In the genomic region with DNA sequence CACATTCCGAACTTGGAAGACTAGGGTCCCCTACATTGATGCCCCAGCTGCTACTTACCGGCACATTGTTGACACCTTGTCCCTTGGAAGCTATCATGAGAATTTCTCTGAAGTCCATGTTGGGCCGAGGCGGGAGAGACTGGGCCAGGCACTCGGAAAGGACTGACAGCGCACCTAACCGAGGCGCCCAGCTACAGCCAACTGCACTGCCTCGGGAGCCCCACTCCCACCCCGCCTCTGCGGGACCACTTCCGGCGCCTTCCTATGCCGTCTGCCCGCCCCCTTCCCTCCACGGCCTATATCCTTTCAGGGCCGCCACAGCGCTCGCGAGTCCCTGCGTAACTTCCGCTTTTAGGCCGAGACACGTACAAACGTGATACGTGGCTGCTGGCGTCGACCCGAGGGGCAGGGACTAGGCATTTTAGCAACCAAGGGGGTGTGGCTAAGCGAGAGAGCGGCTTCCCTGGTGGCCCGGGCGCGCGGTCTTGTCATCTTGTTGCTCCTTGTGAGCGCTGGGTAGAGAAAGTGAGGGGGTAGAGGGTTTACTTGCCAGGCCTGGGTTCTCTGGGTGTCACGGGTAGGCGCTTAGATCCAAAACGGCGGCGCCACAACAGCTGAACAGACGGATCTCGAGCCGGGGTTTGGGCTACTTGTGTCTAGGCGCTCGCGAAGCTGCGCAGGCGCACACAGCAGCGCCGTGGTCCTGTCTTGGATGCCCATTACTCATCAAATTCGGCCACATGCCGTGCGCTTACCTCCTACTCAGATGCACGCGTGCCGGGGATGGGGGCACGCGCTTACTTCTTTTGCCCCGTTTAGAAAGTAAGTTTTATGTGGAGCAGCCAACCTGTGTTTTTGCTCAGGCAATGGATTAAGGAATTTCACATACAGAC, we compare ENCODE assay signal across 8 cellular contexts. TPM values are rescaled to one million over a fixed set of nuclear protein-coding genes. Genes with fewer than 3 reads are reported as not detected.
DNase-seq lines count a peak whose midpoint lies in the region; ATAC-seq, FAIRE-seq and TF ChIP-seq lines count a peak whose summit lies in the region.

A gene with protein sequence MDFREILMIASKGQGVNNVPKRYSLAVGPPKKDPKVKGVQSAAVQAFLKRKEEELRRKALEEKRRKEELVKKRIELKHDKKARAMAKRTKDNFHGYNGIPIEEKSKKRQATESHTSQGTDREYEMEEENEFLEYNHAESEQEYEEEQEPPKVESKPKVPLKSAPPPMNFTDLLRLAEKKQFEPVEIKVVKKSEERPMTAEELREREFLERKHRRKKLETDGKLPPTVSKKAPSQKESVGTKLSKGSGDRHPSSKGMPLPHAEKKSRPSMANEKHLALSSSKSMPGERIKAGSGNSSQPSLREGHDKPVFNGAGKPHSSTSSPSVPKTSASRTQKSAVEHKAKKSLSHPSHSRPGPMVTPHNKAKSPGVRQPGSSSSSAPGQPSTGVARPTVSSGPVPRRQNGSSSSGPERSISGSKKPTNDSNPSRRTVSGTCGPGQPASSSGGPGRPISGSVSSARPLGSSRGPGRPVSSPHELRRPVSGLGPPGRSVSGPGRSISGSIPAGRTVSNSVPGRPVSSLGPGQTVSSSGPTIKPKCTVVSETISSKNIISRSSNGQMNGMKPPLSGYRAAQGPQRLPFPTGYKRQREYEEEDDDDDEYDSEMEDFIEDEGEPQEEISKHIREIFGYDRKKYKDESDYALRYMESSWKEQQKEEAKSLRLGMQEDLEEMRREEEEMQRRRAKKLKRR (minus strand): TSS at position 203 of the 893 bp plus-strand sequence. CDS start 85 bp downstream, at position 118.

- peaks cover 12% of the 10 kb centered on the region for H3K4me1 ChIP-seq in HepG2 (ENCODE audit: insufficient read depth, low read length)

- peak within 1 kb of the TSS; percentile 83 for H3K27ac ChIP-seq in C4-2B
- peak within 1 kb of the TSS; percentile 84 for H3K27ac ChIP-seq in HepG2 (ENCODE audit: extremely low read length, insufficient read depth, low read length)

- TF ChIP-seq CTCF in C4-2B (conservative IDR thresholded peaks at IDR 0.05) (no peak), HepG2 (CRISPR knock-in tag; IDR thresholded peaks at IDR 0.05) (0 out of 2 replicates have a peak, but pooled peaks have one; percentile 11)

- in situ Hi-C loops in HepG2 (cut with HindIII; ENCODE audit: extremely low pct_ligation_motif_present, low pct_unique_long_range_greater_than_20kb), result no loop called here

- no peaks in the 10 kb centered on the region for H4K20me1 ChIP-seq in HepG2 (ENCODE audit: insufficient read depth, low read length)

- peak; percentile 97 for DNase-seq in NCI-H774 (lab: John Stamatoyannopoulos, UW)
- DNase-seq in activated CD4-positive, alpha-beta T cell treated with anti-CD3 and anti-CD28 coated beads, Interleukin-2, amount 50 U/mL, for 4 hours, result peak; percentile 96 to 97
- DNase-seq in dermis microvascular lymphatic vessel endothelial cell (ENCODE audit: low read depth in 2 of 2), result peak; percentile 98 to 100
- DNase-seq in HepG2 (ENCODE audit: low spot score), result peak; percentile 99
- peak; percentile 95 for DNase-seq in stimulated activated CD4-positive, alpha-beta T cell treated with anti-CD3 and anti-CD28 coated beads, Interleukin-4, amount 100 ng/mL, for 1 hour

- no peaks in the 10 kb centered on the region for H3K36me3 ChIP-seq in HepG2 (replicated peaks in 1 of 2; ENCODE audit: control insufficient read depth in 1 of 2, insufficient read depth in 2 of 2, low read length in 2 of 2)

- intact Hi-C loops in HepG2 (cut with micrococcal nuclease; ENCODE audit: unreplicated experiment), result loop anchor here (1.0 to 5.0 kb wide), 3 partner anchors 46 to 312 kb away; partner anchors contain the start of genes GTF2H1, HPS5 and UEVLD

- ATAC-seq in GM19395 (IDR thresholded peaks at IDR 0.05; ENCODE audit: unreplicated experiment) (peak; percentile 98), HG03565 (IDR thresholded peaks at IDR 0.05; ENCODE audit: unreplicated experiment) (peak; percentile 93), HepG2 (peak; percentile 99)

- TF ChIP-seq EP300 in HepG2 (IDR thresholded peaks at IDR 0.05; ENCODE audit: low read depth in 2 of 2, low read length in 2 of 2), result peak in 1 of 2 experiments; percentile 40; a peak in 1 of 4 replicates
- no peak for TF ChIP-seq EP300 in HepG2 (CRISPR knock-in tag; IDR thresholded peaks at IDR 0.05; ENCODE audit: borderline replicate concordance)

- no peak within 1 kb of the TSS for H2AFZ ChIP-seq in HepG2 (ENCODE audit: low read length)

- CTCF ChIA-PET in HepG2 (lab: Yijun Ruan, JAX; ENCODE audit: low intra/inter-chr PET ratio, low total read pairs), result no interaction called here

- no peaks in the 10 kb centered on the region for H3K9me3 ChIP-seq in HepG2 (ENCODE audit: low read length)

- POLR2A ChIA-PET in HepG2 (lab: Yijun Ruan, JAX), result interaction anchor here (0.6 to 2.5 kb wide), 17 partner anchors 8 to 390 kb away, joined by 3 to 16 read pairs (median 4); partner anchors contain the start of genes LDHA, MISFA, TMEM86A and TSG101

- peaks cover 40% of the 10 kb centered on the region for H3K79me2 ChIP-seq in HepG2 (ENCODE audit: insufficient read depth, low read length)

- FAIRE-seq in HepG2 (lab: Jason Lieb, UNC), result peak; percentile 82

- H3K4me2 ChIP-seq in HepG2 (ENCODE audit: low read depth, low read length), result peak within 1 kb of the TSS; percentile 86

- no peak; the same call in 1 of the 2 replicates for TF ChIP-seq RAD21 in HepG2 (CRISPR knock-in tag; IDR thresholded peaks at IDR 0.05)

- H3K27me3 ChIP-seq in HepG2 (ENCODE audit: control insufficient read depth in 1 of 2, insufficient read depth in 2 of 2, low read length in 2 of 2), result no peaks in the 10 kb centered on the region; a peak in 1 of 5 replicates

- H3K9ac ChIP-seq in HepG2 (ENCODE audit: insufficient read depth, low read depth, low read length), result peak within 1 kb of the TSS; percentile 85

- TF ChIP-seq POLR2A in HepG2 (IDR thresholded peaks at IDR 0.05; ENCODE audit: insufficient read depth in 1 of 2, low read depth in 2 of 2, low read length in 2 of 2), result peak; percentile 94

- peak within 1 kb of the TSS; percentile 80 to 90 (median 84) for H3K4me3 ChIP-seq in HepG2 (replicated peaks in 1 of 3; ENCODE audit: insufficient read depth in 1 of 3, low read depth in 2 of 3, low read length in 3 of 3)

- 3% methylated on average over 14 of the region's 60 CpGs for WGBS in HepG2 (ENCODE audit: low lambda C conversion rate)

- TSS peak; percentile 98 for BruUV-seq in HepG2 (replicated peaks; lab: Mats Ljungman, UMichigan)

TF ChIP-seq in HepG2, 621 proteins besides CTCF, POLR2A, EP300 and RAD21 (continues in another document):
- TF ChIP-seq SKI (IDR thresholded peaks at IDR 0.05; ENCODE audit: partially characterized antibody) (no peak), ZNF24 (IDR thresholded peaks at IDR 0.05) (no peak), ZNF660 (CRISPR knock-in tag; IDR thresholded peaks at IDR 0.05; ENCODE audit: borderline replicate concordance, low read depth) (no peak), CREM (IDR thresholded peaks at IDR 0.05) (peak; percentile 99), CREM (CRISPR knock-in tag; IDR thresholded peaks at IDR 0.05) (peak; percentile 85), ZNF280B (CRISPR knock-in tag; IDR thresholded peaks at IDR 0.05; ENCODE audit: borderline replicate concordance) (no peak), ZNF124 (CRISPR knock-in tag; IDR thresholded peaks at IDR 0.05) (no peak), ZNF616 (CRISPR knock-in tag; IDR thresholded peaks at IDR 0.05; ENCODE audit: low read depth) (peak; percentile 82; the same call in 1 of the 2 replicates)

RNA-seq across cellular contexts. Expression of the gene that starts here (rescaled TPM):
- total RNA-seq in dermis microvascular lymphatic vessel endothelial cell, result 8.3 and 9.7 TPM in 2 replicates
- 14.8 and 22.2 TPM in 2 replicates for total RNA-seq in HepG2 (2016; rRNA removed; fragmentation: Illumina TruSeq; extraction: Trizol)
- 1.1 and 1.2 TPM in 2 replicates for total RNA-seq in HepG2 (2016; cell fraction: cytosol; rRNA removed; fragmentation: Illumina TruSeq; extraction: Trizol; ENCODE audit: low read depth)
- total RNA-seq in HepG2 (2016; cell fraction: insoluble cytoplasmic fraction; rRNA removed; fragmentation: Illumina TruSeq; extraction: Trizol), result 16.2 and 20.9 TPM in 2 replicates
- 3.3 and 4.4 TPM in 2 replicates for total RNA-seq in HepG2 (2016; cell fraction: membrane; rRNA removed; fragmentation: Illumina TruSeq; extraction: Trizol)
- 9.3 and 9.9 TPM in 2 replicates for total RNA-seq in HepG2 (2016; cell fraction: nucleus; rRNA removed; fragmentation: Illumina TruSeq; extraction: Trizol)
- 5.4 and 6.9 TPM in 2 replicates for polyA plus RNA-seq in HepG2 (2011; rRNA removed)
- polyA plus RNA-seq in HepG2 (2011; cell fraction: cytosol; rRNA removed), result 5.7 and 7.0 TPM in 2 replicates
- polyA plus RNA-seq in HepG2 (2011; cell fraction: nucleus; rRNA removed), result 3.7 and 3.8 TPM in 2 replicates
- polyA plus RNA-seq in HepG2 (2012), result 5.1 and 6.9 TPM in 2 replicates
- 0.76 and 0.80 TPM in 2 replicates for polyA plus RNA-seq in HepG2 (2016; cell fraction: cytosol; fragmentation: Illumina TruSeq; extraction: Trizol; ENCODE audit: low read depth)
- 13.3 and 15.1 TPM in 2 replicates for polyA plus RNA-seq in HepG2 (2016; cell fraction: insoluble cytoplasmic fraction; fragmentation: Illumina TruSeq; extraction: Trizol; ENCODE audit: low read depth)
- 1.7 and 2.0 TPM in 2 replicates for polyA plus RNA-seq in HepG2 (2016; cell fraction: membrane; fragmentation: Illumina TruSeq; extraction: Trizol; ENCODE audit: low read depth)
- polyA plus RNA-seq in HepG2 (2016; cell fraction: nucleus; fragmentation: Illumina TruSeq; extraction: Trizol; ENCODE audit: insufficient read depth, low read depth), result 9.4 and 9.7 TPM in 2 replicates
- 14.5 and 22.2 TPM in 2 replicates for polyA minus RNA-seq in HepG2 (2011; rRNA and poly(A)+ RNA removed; ENCODE audit: low replicate concordance)
- polyA minus RNA-seq in HepG2 (2011; cell fraction: cytosol; rRNA and poly(A)+ RNA removed), result 7.8 and 7.9 TPM in 2 replicates
- 7.9 and 9.3 TPM in 2 replicates for polyA minus RNA-seq in HepG2 (2011; cell fraction: nucleus; rRNA and poly(A)+ RNA removed)

Comparison
In these comparisons a context has a peak if more than half of its experiments do, and no peak if none do; other contexts are left out.
1. Peak in every context shown above with its lines: DNase-seq, ATAC-seq, H3K4me3 ChIP-seq and H3K27ac ChIP-seq.